11 cellular contexts compared by ENCODE assay signal in the genomic region with DNA sequence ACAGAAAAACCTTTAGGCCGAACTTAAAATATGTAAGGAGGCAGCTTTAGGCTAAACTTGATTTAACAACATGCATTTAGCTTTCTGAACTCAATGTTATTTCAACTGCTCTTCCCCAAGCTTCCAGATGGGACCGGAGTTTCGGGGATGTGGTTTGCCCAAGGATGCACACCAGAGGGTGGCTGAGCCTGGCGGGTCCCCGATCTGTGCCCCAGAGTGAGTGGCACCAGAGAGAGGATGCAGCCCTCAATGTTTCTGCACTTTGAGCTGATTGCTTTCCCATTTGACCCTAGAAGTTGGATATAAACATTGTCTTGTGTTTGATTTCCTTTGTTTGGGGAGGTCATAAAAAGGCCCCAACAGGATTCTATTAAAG.
DNase-seq lines count a peak whose midpoint lies in the region; ATAC-seq and TF ChIP-seq lines count a peak whose summit lies in the region.
"Had no signal": no experiment of that assay in that cellular context is flagged by ENCODE, and none has a peak within 500 bp of the region (broad histone marks: within the 10 kb centered on the region; RNA-seq: fewer than 3 reads in every experiment).

No MANE protein-coding gene starts in this region.

- no peaks in the 10 kb centered on the region for H3K27me3 ChIP-seq in thyroid gland

- ATAC-seq in activated T-cell treated with anti-CD3 and anti-CD28 coated beads, Interleukin-2, amount 50 U/mL, for 4 hours, result peak; percentile 20 to 30
- peak; percentile 51 for ATAC-seq in activated T-helper 17 cell treated with anti-CD3 and anti-CD28 coated beads, Interleukin-2, amount 50 U/mL, for 72 hours (replicated peaks)
- no peak for ATAC-seq in Right ventricle myocardium inferior

- no peaks in the 10 kb centered on the region for H3K9me3 Mint-ChIP-seq in activated T-cell treated with anti-CD3 and anti-CD28 coated beads, Interleukin-2, amount 50 U/mL, for 4 hours
- H3K9me3 Mint-ChIP-seq in activated T-helper 17 cell treated with anti-CD3 and anti-CD28 coated beads, Interleukin-2, amount 50 U/mL, for 72 hours, result no peaks in the 10 kb centered on the region
- H3K9me3 Mint-ChIP-seq in mesothelial cell of epicardium, result no peaks in the 10 kb centered on the region

- peaks cover 27% of the 10 kb centered on the region for H3K4me1 Mint-ChIP-seq in activated T-cell treated with anti-CD3 and anti-CD28 coated beads, Interleukin-2, amount 50 U/mL, for 4 hours (ENCODE audit: low read depth)
- H3K4me1 Mint-ChIP-seq in activated T-helper 17 cell treated with anti-CD3 and anti-CD28 coated beads, Interleukin-2, amount 50 U/mL, for 72 hours, result peaks cover 15% of the 10 kb centered on the region
- peaks cover 19% of the 10 kb centered on the region for H3K4me1 Mint-ChIP-seq in mesothelial cell of epicardium

- no peaks in the 10 kb centered on the region for H3K9me3 ChIP-seq in thyroid gland

- peak overlapping the region; percentile 81 for H3K27ac Mint-ChIP-seq in activated T-helper 17 cell treated with anti-CD3 and anti-CD28 coated beads, Interleukin-2, amount 50 U/mL, for 72 hours
- peak overlapping the region; percentile 44 for H3K27ac Mint-ChIP-seq in mesothelial cell of epicardium

- intact Hi-C loops in thyroid gland (cut with DNase I), result no loop called here
- intact Hi-C loops in Right ventricle myocardium inferior (cut with DNase I), result no loop called here

- no peaks in the 10 kb centered on the region for H3K36me3 ChIP-seq in thyroid gland

- peaks cover 2 to 3% of the 10 kb centered on the region in 2 donors for H3K4me1 ChIP-seq in thyroid gland

- DNase-seq in activated T-cell treated with anti-CD3 and anti-CD28 coated beads, Interleukin-2, amount 50 U/mL, for 4 hours, result no peak
- DNase-seq in activated T-cell treated with anti-CD3 and anti-CD28 coated beads, Interleukin-2, amount 50 U/mL, for 1 hour, result no peak
- DNase-seq in mesothelial cell of epicardium (ENCODE audit: low spot score in 2 of 2, unreplicated experiment in 2 of 2), result peak in 1 of 2 experiments; percentile 30
- no peak for DNase-seq in thyroid gland
- no peak for DNase-seq in CD1c-positive myeloid dendritic cell (ENCODE audit: extremely low spot score)
- DNase-seq in DMS53 treated with DMSO at 0.1 percent for 48 hours (lab: John Stamatoyannopoulos, UW; ENCODE audit: unreplicated experiment), result no peak
- DNase-seq in Right ventricle myocardium inferior (ENCODE audit: missing footprints), result no peak
- DNase-seq: glutamatergic neuron, NCI-H748 treated with DMSO at 0.1 percent for 48 hours, substantia nigra had no signal

- no peaks in the 10 kb centered on the region for H3K36me3 Mint-ChIP-seq in activated T-cell treated with anti-CD3 and anti-CD28 coated beads, Interleukin-2, amount 50 U/mL, for 4 hours (ENCODE audit: insufficient read depth)
- no peaks in the 10 kb centered on the region for H3K36me3 Mint-ChIP-seq in activated T-helper 17 cell treated with anti-CD3 and anti-CD28 coated beads, Interleukin-2, amount 50 U/mL, for 72 hours (ENCODE audit: low read depth)
- no peaks in the 10 kb centered on the region for H3K36me3 Mint-ChIP-seq in mesothelial cell of epicardium

- 80 to 94% methylated on average over 5 of the region's 5 CpGs for WGBS in thyroid gland, 2 donors

- TF ChIP-seq CTCF in mesothelial cell of epicardium (IDR thresholded peaks at IDR 0.05; ENCODE audit: unreplicated experiment) (no peak), thyroid gland (IDR thresholded peaks at IDR 0.05) (no peak)

- TF ChIP-seq POLR2A in thyroid gland (IDR thresholded peaks at IDR 0.05), result no peak

- peak overlapping the region in 2 of 3 donors; percentile 1 to 50 for H3K27ac ChIP-seq in thyroid gland

- H3K27me3 Mint-ChIP-seq in activated T-cell treated with anti-CD3 and anti-CD28 coated beads, Interleukin-2, amount 50 U/mL, for 4 hours (ENCODE audit: low read depth), result no peaks in the 10 kb centered on the region
- H3K27me3 Mint-ChIP-seq in activated T-helper 17 cell treated with anti-CD3 and anti-CD28 coated beads, Interleukin-2, amount 50 U/mL, for 72 hours, result no peaks in the 10 kb centered on the region
- H3K27me3 Mint-ChIP-seq in mesothelial cell of epicardium (ENCODE audit: low read depth), result peaks cover 42% of the 10 kb centered on the region

- H3K4me3 Mint-ChIP-seq in activated T-cell treated with anti-CD3 and anti-CD28 coated beads, Interleukin-2, amount 50 U/mL, for 4 hours, result peak overlapping the region; percentile 66
- H3K4me3 Mint-ChIP-seq in activated T-helper 17 cell treated with anti-CD3 and anti-CD28 coated beads, Interleukin-2, amount 50 U/mL, for 72 hours, result peak overlapping the region; percentile 70
- no peak overlapping the region for H3K4me3 Mint-ChIP-seq in mesothelial cell of epicardium

- H3K4me3 ChIP-seq in thyroid gland (replicated peaks in 1 of 3), result no peak overlapping the region
